ENCODE assay signal across 25 cellular contexts in genomic region chr10:69851306-69851705, GRCh38. TPM values are rescaled to one million over a fixed set of nuclear protein-coding genes. Genes with fewer than 3 reads are reported as not detected.
"Had no signal": no experiment of that assay in that cellular context is flagged by ENCODE, and none has a peak within 500 bp of the region (broad histone marks: within the 10 kb centered on the region; RNA-seq: fewer than 3 reads in every experiment).

No MANE protein-coding gene starts in this region.

- H3K27me3 ChIP-seq: adrenal gland, ascending aorta, colonic mucosa, esophagus muscularis mucosa, gastroesophageal sphincter, testis, upper lobe of left lung had no signal

- FAIRE-seq: islet of Langerhans, small intestine, TTC549 had no signal

- H3K4me1 Mint-ChIP-seq: activated T-helper 17 cell treated with anti-CD3 and anti-CD28 coated beads, Interleukin-2, amount 50 U/mL, for 72 hours; memory B cell; stimulated activated memory B cell treated with anti-CD40 and anti-IgM and Interleukin-4, amounts not matched to agents 10 μg/mL and 1 μg/mL and 100 μg/mL, for 72 hours had no signal

- H3K4me3 Mint-ChIP-seq: activated T-cell treated with anti-CD3 and anti-CD28 coated beads, Interleukin-2, amount 50 U/mL, for 24 hours; activated T-helper 17 cell treated with anti-CD3 and anti-CD28 coated beads, Interleukin-2, amount 50 U/mL, for 72 hours; effector memory CD8-positive, alpha-beta T cell; memory B cell; naive B cell; neural crest cell; stimulated activated memory B cell treated with anti-CD40 and anti-IgM and Interleukin-4, amounts not matched to agents 10 μg/mL and 1 μg/mL and 100 μg/mL, for 72 hours had no signal

- H3K9me3 ChIP-seq: adrenal gland, ascending aorta, colonic mucosa, esophagus muscularis mucosa, gastroesophageal sphincter, testis, upper lobe of left lung had no signal

- H3K27ac Mint-ChIP-seq: activated naive CD4-positive, alpha-beta T cell treated with anti-CD3 and anti-CD28 coated beads, Interleukin-2, amount 50 U/mL, for 72 hours; activated T-cell treated with anti-CD3 and anti-CD28 coated beads, Interleukin-2, amount 50 U/mL, for 24 hours; activated T-helper 17 cell treated with anti-CD3 and anti-CD28 coated beads, Interleukin-2, amount 50 U/mL, for 72 hours; effector memory CD8-positive, alpha-beta T cell; memory B cell; naive B cell; stimulated activated memory B cell treated with anti-CD40 and anti-IgM and Interleukin-4, amounts not matched to agents 10 μg/mL and 1 μg/mL and 100 μg/mL, for 72 hours had no signal

- H3K36me3 ChIP-seq: adrenal gland, ascending aorta, colonic mucosa, esophagus muscularis mucosa, gastroesophageal sphincter, upper lobe of left lung had no signal

- H3K36me3 Mint-ChIP-seq: activated naive CD4-positive, alpha-beta T cell treated with anti-CD3 and anti-CD28 coated beads, Interleukin-2, amount 50 U/mL, for 72 hours; memory B cell; naive B cell; stimulated activated memory B cell treated with anti-CD40 and anti-IgM and Interleukin-4, amounts not matched to agents 10 μg/mL and 1 μg/mL and 100 μg/mL, for 72 hours had no signal

- H3K4me1 ChIP-seq: adrenal gland, ascending aorta, testis had no signal

- ATAC-seq: activated naive CD4-positive, alpha-beta T cell treated with anti-CD3 and anti-CD28 coated beads, Interleukin-2, amount 50 U/mL, for 72 hours; activated T-helper 17 cell treated with anti-CD3 and anti-CD28 coated beads, Interleukin-2, amount 50 U/mL, for 72 hours; effector memory CD8-positive, alpha-beta T cell; gastroesophageal sphincter; sciatic nerve; stimulated activated memory B cell treated with anti-CD40 and anti-IgM and Interleukin-4, amounts not matched to agents 10 μg/mL and 1 μg/mL and 100 μg/mL, for 72 hours had no signal

- H3K9me3 Mint-ChIP-seq: activated naive CD4-positive, alpha-beta T cell treated with anti-CD3 and anti-CD28 coated beads, Interleukin-2, amount 50 U/mL, for 72 hours; activated T-cell treated with anti-CD3 and anti-CD28 coated beads, Interleukin-2, amount 50 U/mL, for 24 hours; activated T-helper 17 cell treated with anti-CD3 and anti-CD28 coated beads, Interleukin-2, amount 50 U/mL, for 72 hours; effector memory CD8-positive, alpha-beta T cell; memory B cell; neural crest cell; stimulated activated memory B cell treated with anti-CD40 and anti-IgM and Interleukin-4, amounts not matched to agents 10 μg/mL and 1 μg/mL and 100 μg/mL, for 72 hours had no signal

- DNase-seq: activated CD4-positive, alpha-beta T cell treated with anti-CD3 and anti-CD28 coated beads for 1 hour; activated CD4-positive, alpha-beta T cell treated with anti-CD3 and anti-CD28 coated beads, Interleukin-2, amount 50 U/mL, for 1 hour; activated T-cell treated with anti-CD3 and anti-CD28 coated beads, Interleukin-2, amount 50 U/mL, for 24 hours; adrenal gland; colonic mucosa; dorsolateral prefrontal cortex; effector memory CD8-positive, alpha-beta T cell; head of caudate nucleus; naive B cell; occipital lobe; small intestine; T-helper 1 cell; testis; upper lobe of left lung had no signal

- H3K4me3 ChIP-seq: adrenal gland, ascending aorta, colonic mucosa, dorsolateral prefrontal cortex, esophagus muscularis mucosa, gastroesophageal sphincter, testis, upper lobe of left lung had no signal

- H3K27ac ChIP-seq: adrenal gland, ascending aorta, colonic mucosa, dorsolateral prefrontal cortex, esophagus muscularis mucosa, gastroesophageal sphincter, testis, upper lobe of left lung had no signal

RNA-seq across cellular contexts. Expression of gene COL13A1, which starts 49.6 kb away (rescaled TPM):
- total RNA-seq: activated naive CD4-positive, alpha-beta T cell treated with anti-CD3 and anti-CD28 coated beads, Interleukin-2, amount 50 U/mL, for 72 hours; activated T-helper 17 cell treated with anti-CD3 and anti-CD28 coated beads, Interleukin-2, amount 50 U/mL, for 72 hours had no signal
